ENCODE assay signal across 10 cellular contexts in genomic region chr13:36817996-36818395, GRCh38. TPM values are rescaled to one million over a fixed set of nuclear protein-coding genes. Genes with fewer than 3 reads are reported as not detected.
DNase-seq lines count a peak whose midpoint lies in the region; ATAC-seq and TF ChIP-seq lines count a peak whose summit lies in the region.
"Had no signal": no experiment of that assay in that cellular context is flagged by ENCODE, and none has a peak within 500 bp of the region (broad histone marks: within the 10 kb centered on the region; RNA-seq: fewer than 3 reads in every experiment).

No MANE protein-coding gene starts in this region.

- H3K36me3 ChIP-seq in OCI-LY7 (ENCODE audit: insufficient read depth, low read length) (no peaks in the 10 kb centered on the region; the same call in 1 of the 2 replicates), endocrine pancreas (ENCODE audit: control insufficient read depth, insufficient read depth, low read length) (no peaks in the 10 kb centered on the region)

- no peaks in the 10 kb centered on the region for H3K9me3 ChIP-seq in OCI-LY7 (ENCODE audit: low read length)
- no peaks in the 10 kb centered on the region for H3K9me3 ChIP-seq in endocrine pancreas (ENCODE audit: control insufficient read depth, low read length)

- H3K27me3 Mint-ChIP-seq in activated CD4-positive, alpha-beta T cell treated with anti-CD3 and anti-CD28 coated beads, Interleukin-2, amount 10 ng/mL, durations not matched to agents 7 days and 5 days, result peaks cover 17% of the 10 kb centered on the region

- H3K27ac Mint-ChIP-seq in activated CD4-positive, alpha-beta T cell treated with anti-CD3 and anti-CD28 coated beads, Interleukin-2, amount 10 ng/mL, durations not matched to agents 7 days and 5 days, result peak overlapping the region; percentile 99

- ATAC-seq in HG02588 (IDR thresholded peaks at IDR 0.05; ENCODE audit: unreplicated experiment), result no peak

- H3K4me3 Mint-ChIP-seq in activated CD4-positive, alpha-beta T cell treated with anti-CD3 and anti-CD28 coated beads, Interleukin-2, amount 10 ng/mL, durations not matched to agents 7 days and 5 days, result peak overlapping the region; percentile 90

- H3K27me3 ChIP-seq in endocrine pancreas (ENCODE audit: control insufficient read depth, insufficient read depth, low read length), result no peaks in the 10 kb centered on the region

- H3K4me1 ChIP-seq in OCI-LY7 (ENCODE audit: insufficient read depth, low read length, poor library complexity, severe bottlenecking), result peaks cover 23% of the 10 kb centered on the region
- peaks cover 15% of the 10 kb centered on the region for H3K4me1 ChIP-seq in endocrine pancreas (ENCODE audit: control insufficient read depth, insufficient read depth, low read length)

- BruUV-seq in OCI-LY7 (replicated peaks; lab: Mats Ljungman, UMichigan), result no TSS peak

- TF ChIP-seq CTCF in OCI-LY7 (conservative IDR thresholded peaks at IDR 0.05; ENCODE audit: low read length), result peak; percentile 88

- H3K4me3 ChIP-seq in OCI-LY7 (ENCODE audit: low read depth, low read length, poor library complexity, severe bottlenecking) (peak overlapping the region; percentile 77), endocrine pancreas (ENCODE audit: control insufficient read depth, insufficient read depth, low read length) (peak overlapping the region; percentile 80)

- peaks cover 46% of the 10 kb centered on the region for H3K4me1 Mint-ChIP-seq in activated CD4-positive, alpha-beta T cell treated with anti-CD3 and anti-CD28 coated beads, Interleukin-2, amount 10 ng/mL, durations not matched to agents 7 days and 5 days

- H3K79me2 ChIP-seq in OCI-LY7 (ENCODE audit: insufficient read depth, low read depth, low read length), result peaks cover 37% of the 10 kb centered on the region

- H3K27ac ChIP-seq in OCI-LY7 (ENCODE audit: low read depth, low read length, poor library complexity, severe bottlenecking), result peak overlapping the region; percentile 63

- H3K9ac ChIP-seq in endocrine pancreas (ENCODE audit: control insufficient read depth, insufficient read depth, low read length), result no peak overlapping the region

- POLR2A ChIA-PET in activated CD4-positive, alpha-beta T cell treated with anti-CD3 and anti-CD28 coated beads, Interleukin-2, amount 10 ng/mL, durations not matched to agents 7 days and 5 days (lab: Charles Lee), result no interaction called here
- POLR2A ChIA-PET in OCI-LY7 (lab: Charles Lee), result interaction anchor here (0.6 to 1.2 kb wide), 2 partner anchors 11 to 188 kb away, joined by 3 to 5 read pairs; no protein-coding TSS in a partner anchor

- no peak for DNase-seq in activated CD4-positive, alpha-beta T cell treated with anti-CD3 and anti-CD28 coated beads, Interleukin-2, amount 10 ng/mL, durations not matched to agents 7 days and 5 days
- no peak for DNase-seq in activated CD4-positive, alpha-beta T cell treated with anti-CD3 and anti-CD28 coated beads, Interleukin-2, amount 50 U/mL, for 4 hours
- DNase-seq in OCI-LY7 (ENCODE audit: low spot score), result peak; percentile 33
- peak; percentile 4 for DNase-seq in putamen (ENCODE audit: low spot score)
- DNase-seq in KG1 (lab: John Stamatoyannopoulos, UW), result no peak
- DNase-seq in DMS153 treated with DMSO at 0.1 percent for 48 hours (lab: John Stamatoyannopoulos, UW; ENCODE audit: unreplicated experiment), result no peak
- DNase-seq: activated effector memory CD4-positive, alpha-beta T cell treated with Interleukin-2 at 50 U/mL for 16 hours; NCI-H446 had no signal

- CTCF ChIA-PET in activated CD4-positive, alpha-beta T cell treated with anti-CD3 and anti-CD28 coated beads, Interleukin-2, amount 10 ng/mL, durations not matched to agents 7 days and 5 days (lab: Charles Lee), result interaction anchor here (0.8 kb wide), 1 partner anchor 401 kb away, joined by 4 read pairs; no protein-coding TSS in a partner anchor
- CTCF ChIA-PET in OCI-LY7 (lab: Charles Lee; ENCODE audit: unreplicated experiment), result no interaction called here

- H4K20me1 ChIP-seq in OCI-LY7 (ENCODE audit: insufficient read depth, low read length), result peaks cover 10% of the 10 kb centered on the region; the same call in 1 of the 2 replicates

- H3K36me3 Mint-ChIP-seq in activated CD4-positive, alpha-beta T cell treated with anti-CD3 and anti-CD28 coated beads, Interleukin-2, amount 10 ng/mL, durations not matched to agents 7 days and 5 days (ENCODE audit: low read depth), result peaks cover 2% of the 10 kb centered on the region

- no peaks in the 10 kb centered on the region for H3K9me2 ChIP-seq in OCI-LY7 (ENCODE audit: insufficient read depth, low read length)

- intact Hi-C loops in OCI-LY7 (cut with micrococcal nuclease; ENCODE audit: unreplicated experiment), result loop anchor here (2.0 kb wide), 2 partner anchors 101 to 241 kb away; partner anchors contain the start of gene SUPT20H

- H2AFZ ChIP-seq in OCI-LY7 (ENCODE audit: low read length), result peak overlapping the region; percentile 96

- H3K9me3 Mint-ChIP-seq in activated CD4-positive, alpha-beta T cell treated with anti-CD3 and anti-CD28 coated beads, Interleukin-2, amount 10 ng/mL, durations not matched to agents 7 days and 5 days, result no peaks in the 10 kb centered on the region

- H3K4me2 ChIP-seq in OCI-LY7 (ENCODE audit: low read length), result peak overlapping the region; percentile 72

RNA-seq across cellular contexts. Expression of gene RFXAP, which starts 1.0 kb away (rescaled TPM):
- total RNA-seq in activated CD4-positive, alpha-beta T cell treated with anti-CD3 and anti-CD28 coated beads, Interleukin-2, amount 10 ng/mL, durations not matched to agents 7 days and 5 days, result 10 to 100 TPM; 13.8 to 16.7 TPM
- total RNA-seq in OCI-LY7 (2014; rRNA removed; shearing (Covaris generic)), result 10.0 and 11.8 TPM in 2 replicates
- 34.1 and 34.5 TPM in 2 replicates for total RNA-seq in OCI-LY7 (2022)

Comparison
In these comparisons a context has a peak if more than half of its experiments do, and no peak if none do; other contexts are left out.
1. DNase-seq: peak in OCI-LY7 (single experiment) and putamen (single experiment); none in activated CD4-positive, alpha-beta T cell treated with anti-CD3 and anti-CD28 coated beads, Interleukin-2, amount 10 ng/mL, durations not matched to agents 7 days and 5 days (single experiment), activated CD4-positive, alpha-beta T cell treated with anti-CD3 and anti-CD28 coated beads, Interleukin-2, amount 50 U/mL, for 4 hours (0 of 2), KG1 (single experiment) and DMS153 treated with DMSO at 0.1 percent for 48 hours (single experiment).